21 cellular contexts compared by ENCODE assay signal in the genomic region with DNA sequence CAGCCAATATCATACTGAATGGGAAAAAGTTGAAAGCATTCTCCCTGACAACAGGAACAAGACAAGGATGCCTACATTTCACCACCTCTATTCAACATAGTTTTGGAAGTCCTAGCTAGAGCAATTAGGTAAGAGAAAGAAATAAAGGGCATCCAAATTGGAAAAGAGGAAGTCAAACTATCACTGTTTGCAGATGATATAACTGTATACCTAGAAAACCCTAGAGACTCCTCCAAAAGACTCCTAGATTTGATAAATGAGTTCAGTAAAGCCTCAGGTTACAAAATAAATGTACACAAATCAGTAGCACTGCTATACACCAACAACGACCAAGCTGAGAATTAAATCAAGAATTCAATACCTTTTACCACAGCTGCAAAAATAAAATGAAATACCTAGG.
"Had no signal": no experiment of that assay in that cellular context is flagged by ENCODE, and none has a peak within 500 bp of the region (broad histone marks: within the 10 kb centered on the region; RNA-seq: fewer than 3 reads in every experiment).

No MANE protein-coding gene starts in this region.

- H3K36me3 Mint-ChIP-seq: natural killer cell had no signal

- ATAC-seq: activated CD8-positive, alpha-beta T cell treated with anti-CD3 and anti-CD28 coated beads for 36 hours; activated naive CD4-positive, alpha-beta T cell treated with anti-CD3 and anti-CD28 coated beads, Interleukin-2, amount 50 U/mL, for 72 hours; activated T-cell treated with anti-CD3 and anti-CD28 coated beads, Interleukin-2, amount 50 U/mL, for 4 hours; natural killer cell; right cardiac atrium had no signal

- H3K4me3 Mint-ChIP-seq: activated B cell treated with CpG ODN at 0.5 μM for 24 hours; activated CD8-positive, alpha-beta T cell treated with anti-CD3 and anti-CD28 coated beads for 36 hours; activated T-cell treated with anti-CD3 and anti-CD28 coated beads, Interleukin-2, amount 50 U/mL, for 4 hours; central memory CD8-positive, alpha-beta T cell; natural killer cell had no signal

- H3K27me3 Mint-ChIP-seq: activated B cell treated with CpG ODN at 0.5 μM for 24 hours; activated CD8-positive, alpha-beta T cell treated with anti-CD3 and anti-CD28 coated beads for 36 hours; central memory CD8-positive, alpha-beta T cell had no signal

- H3K9me3 Mint-ChIP-seq: activated B cell treated with CpG ODN at 0.5 μM for 24 hours; activated CD8-positive, alpha-beta T cell treated with anti-CD3 and anti-CD28 coated beads for 36 hours; activated naive CD4-positive, alpha-beta T cell treated with anti-CD3 and anti-CD28 coated beads, Interleukin-2, amount 50 U/mL, for 72 hours; activated T-cell treated with anti-CD3 and anti-CD28 coated beads, Interleukin-2, amount 50 U/mL, for 4 hours; activated T-helper 2 cell treated with anti-CD3 and anti-CD28 coated beads, Interferon-gamma antibody, Interleukin-2, Interleukin-4, amounts not matched to agents 10 μg/mL and 5 μg/mL and 100 μg/mL, durations not matched to agents 14 hours and 24 hours and 36 hours; central memory CD8-positive, alpha-beta T cell; natural killer cell had no signal

- H3K4me3 ChIP-seq: esophagus squamous epithelium, left ventricle myocardium inferior, lung, tibial nerve had no signal

- H3K27me3 ChIP-seq: esophagus squamous epithelium, tibial nerve had no signal

- DNase-seq: activated B cell treated with CpG ODN at 0.5 μM for 24 hours; activated CD4-positive, alpha-beta T cell treated with anti-CD3 and anti-CD28 coated beads, Interleukin-2, amount 50 U/mL, for 1 hour; activated CD8-positive, alpha-beta T cell treated with anti-CD3 and anti-CD28 coated beads for 36 hours; activated T-cell treated with anti-CD3 and anti-CD28 coated beads, Interleukin-2, amount 50 U/mL, for 4 hours; dermis blood vessel endothelial cell; effector CD8-positive, alpha-beta T cell; esophagus squamous epithelium; foreskin melanocyte; left ventricle myocardium inferior; mesendoderm; natural killer cell; posterior cingulate gyrus; right cardiac atrium; stimulated activated CD4-positive, alpha-beta T cell treated with anti-CD3 and anti-CD28 coated beads, Interleukin-15, amount 100 ng/mL, for 24 hours; stimulated activated naive CD4-positive, alpha-beta T cell treated with Interleukin-2 at 50 U/mL for 16 hours had no signal

- H3K27ac ChIP-seq: epithelial cell of prostate, esophagus squamous epithelium, left ventricle myocardium inferior, tibial nerve had no signal

- H3K27ac Mint-ChIP-seq: activated B cell treated with CpG ODN at 0.5 μM for 24 hours; activated CD8-positive, alpha-beta T cell treated with anti-CD3 and anti-CD28 coated beads for 36 hours; activated naive CD4-positive, alpha-beta T cell treated with anti-CD3 and anti-CD28 coated beads, Interleukin-2, amount 50 U/mL, for 72 hours; activated T-helper 2 cell treated with anti-CD3 and anti-CD28 coated beads, Interferon-gamma antibody, Interleukin-2, Interleukin-4, amounts not matched to agents 10 μg/mL and 5 μg/mL and 100 μg/mL, durations not matched to agents 14 hours and 24 hours and 36 hours had no signal
